In genomic region chr3:173825731-173826130, GRCh38 we compare ENCODE assay signal across 16 cellular contexts.
A peak's percentile ranks its signal among the peaks of the same experiment; 100 is the strongest.
DNase-seq lines count a peak whose midpoint lies in the region; ATAC-seq, FAIRE-seq and TF ChIP-seq lines count a peak whose summit lies in the region.
"Had no signal": no experiment of that assay in that cellular context is flagged by ENCODE, and none has a peak within 500 bp of the region (broad histone marks: within the 10 kb centered on the region; RNA-seq: fewer than 3 reads in every experiment).

No MANE protein-coding gene starts in this region.

- FAIRE-seq in GM12892 (lab: Jason Lieb, UNC), result no peak
- FAIRE-seq: HTR-8/SVneo had no signal

- no peak for ATAC-seq in GM19397 (IDR thresholded peaks at IDR 0.05; ENCODE audit: unreplicated experiment)
- ATAC-seq: CD8-positive, alpha-beta T cell had no signal

- H3K27ac Mint-ChIP-seq in HFFc6, result no peak overlapping the region
- H3K27ac Mint-ChIP-seq: B cell; CD8-positive, alpha-beta T cell had no signal

- no peaks in the 10 kb centered on the region; the same call in 1 of the 2 replicates for H3K27me3 Mint-ChIP-seq in HFFc6 (ENCODE audit: insufficient read depth)
- H3K27me3 Mint-ChIP-seq: B cell had no signal

- peak; percentile 20 for DNase-seq in ACHN
- peak; percentile 15 for DNase-seq in HFFc6
- peak; percentile 25 for DNase-seq in astrocyte of the hippocampus (ENCODE audit: low read depth, low spot score)
- DNase-seq in iris pigment epithelial cell (ENCODE audit: low read depth), result peak; percentile 3
- DNase-seq in coronary artery (ENCODE audit: low spot score), result no peak
- DNase-seq in GM12892 (ENCODE audit: insufficient read length), result no peak
- DNase-seq: CD8-positive, alpha-beta T cell; DND-41; NCI-H1092 treated with DMSO at 0.1 percent for 48 hours; NCI-H1694 treated with DMSO at 0.1 percent for 48 hours; NCI-H446; PC-9 had no signal

- in situ Hi-C loops in ACHN (cut with HindIII; ENCODE audit: low pct_ligation_motif_present, low pct_unique_long_range_greater_than_20kb, low sequenced_read_pairs), result no loop called here

- TF ChIP-seq CTCF in HFFc6 (IDR thresholded peaks at IDR 0.05) (no peak), coronary artery (IDR thresholded peaks at IDR 0.05) (no peak)

- H3K4me1 Mint-ChIP-seq in HFFc6 (ENCODE audit: low read depth), result peaks cover 46% of the 10 kb centered on the region
- H3K4me1 Mint-ChIP-seq: B cell had no signal

- no peaks in the 10 kb centered on the region for H3K36me3 Mint-ChIP-seq in HFFc6 (ENCODE audit: low read depth)
- H3K36me3 Mint-ChIP-seq: CD8-positive, alpha-beta T cell had no signal

- no peak for TF ChIP-seq POLR2A in GM12892 (IDR thresholded peaks at IDR 0.05; ENCODE audit: low read depth, low read length)

- no peak overlapping the region for H3K4me3 ChIP-seq in coronary artery
- H3K4me3 ChIP-seq: HAP-1, PC-9 had no signal

- H3K4me3 Mint-ChIP-seq in HFFc6, result no peak overlapping the region
- H3K4me3 Mint-ChIP-seq: B cell; CD8-positive, alpha-beta T cell had no signal

- no peak overlapping the region for H3K27ac ChIP-seq in coronary artery
- H3K27ac ChIP-seq: PC-9 had no signal

- H3K9me3 Mint-ChIP-seq in HFFc6, result no peaks in the 10 kb centered on the region

Comparison
In these comparisons a context has a peak if more than half of its experiments do, and no peak if none do; other contexts are left out.
1. DNase-seq: peak in ACHN (single experiment), HFFc6 (single experiment), astrocyte of the hippocampus (single experiment) and iris pigment epithelial cell (single experiment); none in coronary artery (single experiment) and GM12892 (single experiment).